8 cellular contexts compared by ENCODE assay signal in the genomic region with DNA sequence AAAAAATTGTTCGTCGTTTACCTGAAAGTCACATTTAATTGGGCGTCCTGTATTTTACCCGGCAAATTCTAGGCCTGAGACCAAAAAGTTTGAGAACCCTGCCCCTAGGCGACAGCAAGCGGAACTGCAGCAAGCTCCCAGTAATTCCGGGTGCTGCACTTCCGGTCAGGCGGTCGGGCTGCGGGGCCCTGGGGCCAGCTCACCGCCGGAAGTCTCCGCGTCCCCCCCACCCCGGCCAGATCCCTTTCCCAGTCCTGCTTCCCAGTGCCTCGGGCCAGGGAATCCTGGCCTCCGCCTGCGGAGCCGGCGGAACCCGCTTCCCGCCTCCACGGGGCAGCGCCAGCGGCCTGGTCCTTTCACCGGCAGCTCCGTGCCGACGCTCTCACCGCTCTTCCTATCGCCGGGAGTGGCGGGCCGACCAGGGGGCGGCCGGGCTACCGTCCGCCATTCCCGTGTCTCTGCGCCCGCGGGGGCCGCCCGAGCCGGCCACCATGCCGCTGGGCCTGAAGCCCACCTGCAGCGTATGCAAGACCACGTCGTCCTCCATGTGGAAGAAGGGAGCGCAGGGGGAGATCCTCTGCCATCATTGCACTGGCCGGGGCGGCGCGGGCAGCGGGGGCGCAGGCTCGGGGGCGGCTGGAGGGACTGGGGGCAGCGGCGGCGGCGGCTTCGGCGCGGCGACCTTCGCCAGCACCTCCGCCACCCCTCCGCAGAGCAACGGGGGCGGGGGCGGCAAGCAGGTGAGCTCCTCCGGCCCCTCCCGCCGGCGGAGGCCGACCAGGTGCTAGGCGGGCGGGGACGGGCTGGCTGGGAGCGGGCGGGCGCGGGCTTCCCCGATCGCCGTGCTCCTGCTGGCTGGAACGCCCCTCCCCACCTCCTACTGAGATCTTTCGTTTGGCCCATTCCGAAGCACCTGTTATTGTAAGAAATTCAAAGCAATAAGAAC. TPM values are rescaled to one million over a fixed set of nuclear protein-coding genes. Genes with fewer than 3 reads are reported as not detected.
A peak's percentile ranks its signal among the peaks of the same experiment; 100 is the strongest.
DNase-seq lines count a peak whose midpoint lies in the region; ATAC-seq and TF ChIP-seq lines count a peak whose summit lies in the region.

TSS of gene GATAD1 (plus strand) at position 244 of the 946 bp plus-strand sequence. CDS start at position 492, 248 bp downstream.

- H3K79me2 ChIP-seq in PC-9 (ENCODE audit: low read depth): peaks cover 9% of the 10 kb centered on the region

- peak; percentile 84 for ATAC-seq in GM21576 (IDR thresholded peaks at IDR 0.05; ENCODE audit: unreplicated experiment)

- H3K9me2 ChIP-seq in PC-9 (ENCODE audit: insufficient read depth): no peaks in the 10 kb centered on the region

- peak within 1 kb of the TSS; percentile 83 to 99 for H3K9ac ChIP-seq in mucosa of rectum (ENCODE audit: low read depth in 1 of 2, low read length in 2 of 2)

- H2AFZ ChIP-seq in PC-9: peak within 1 kb of the TSS; percentile 97

- H3K27ac ChIP-seq in PC-9 (peak within 1 kb of the TSS; percentile 55), mucosa of rectum (ENCODE audit: low read depth in 2 of 2, low read length in 2 of 2) (peak within 1 kb of the TSS; percentile 94 to 97)

- no peak for TF ChIP-seq EP300 in Ishikawa (IDR thresholded peaks at IDR 0.05; ENCODE audit: borderline replicate concordance)

- BruUV-seq in PC-9 (replicated peaks; lab: Mats Ljungman, UMichigan): no TSS peak

- H4K20me1 ChIP-seq in PC-9 (ENCODE audit: insufficient read depth): no peaks in the 10 kb centered on the region

- DNase-seq in DMS79 (lab: John Stamatoyannopoulos, UW): peak; percentile 80
- DNase-seq in PC-9: peak; percentile 81 to 92
- DNase-seq in activated T-cell treated with anti-CD3 and anti-CD28 coated beads, Interleukin-2, amount 50 U/mL, for 1 hour: peak; percentile 77
- peak; percentile 59 for DNase-seq in epithelial cell of proximal tubule (ENCODE audit: low read depth)
- DNase-seq in stimulated activated CD8-positive, alpha-beta memory T cell treated with anti-CD3 and anti-CD28 coated beads, Interleukin-4, amount 100 ng/mL, for 48 hours: peak; percentile 86

- TF ChIP-seq RAD21 in Ishikawa (IDR thresholded peaks at IDR 0.05; ENCODE audit: low read depth): peak; percentile 90

- peaks cover 9% of the 10 kb centered on the region for H3K4me1 ChIP-seq in PC-9 (replicated peaks; ENCODE audit: insufficient read depth)
- peaks cover 0 to 10% of the 10 kb centered on the region in 2 donors for H3K4me1 ChIP-seq in mucosa of rectum (ENCODE audit: control insufficient read depth in 2 of 2, insufficient read depth in 2 of 2, low read length in 2 of 2)

- H3K36me3 ChIP-seq in PC-9 (ENCODE audit: low read depth) (peaks cover 14% of the 10 kb centered on the region), mucosa of rectum (ENCODE audit: control insufficient read depth in 2 of 2, insufficient read depth in 2 of 2, low read length in 2 of 2) (peaks cover 27 to 29% of the 10 kb centered on the region in 2 donors)

- no peaks in the 10 kb centered on the region for H3K27me3 ChIP-seq in PC-9 (ENCODE audit: insufficient read depth, low read depth)
- H3K27me3 ChIP-seq in mucosa of rectum (ENCODE audit: control insufficient read depth in 2 of 2, insufficient read depth in 2 of 2, low read length in 2 of 2): no peaks in the 10 kb centered on the region

- CTCF ChIA-PET in PC-9 (lab: Charles Lee): interaction anchor here (0.5 to 3.5 kb wide), 11 partner anchors 23 to 1358 kb away, joined by 3 to 18 read pairs (median 3); partner anchors contain the start of genes LRRD1, PEX1 and RBM48

- H3F3A ChIP-seq in PC-9 (ENCODE audit: insufficient read depth, low read depth): peaks cover 13% of the 10 kb centered on the region; the same call in 1 of the 2 replicates

- H3K9me3 ChIP-seq in PC-9 (ENCODE audit: insufficient read depth, low read depth): no peaks in the 10 kb centered on the region
- no peaks in the 10 kb centered on the region for H3K9me3 ChIP-seq in mucosa of rectum (ENCODE audit: control insufficient read depth in 2 of 2, low read length in 2 of 2)

- intact Hi-C loops in PC-9 (cut with micrococcal nuclease; ENCODE audit: unreplicated experiment): loop anchor here (1.0 to 5.0 kb wide), 8 partner anchors 22 to 615 kb away; partner anchors contain the start of genes AKAP9, CYP51A1, LRRD1 and MTERF1

- POLR2A ChIA-PET in PC-9 (lab: Charles Lee; ENCODE audit: unreplicated experiment): interaction anchor here (0.6 to 1.2 kb wide), 8 partner anchors 14 to 618 kb away, joined by 4 to 38 read pairs (median 8); partner anchors contain the start of genes PEX1 and RBM48

- TF ChIP-seq CTCF in PC-9 (conservative IDR thresholded peaks at IDR 0.05) (peak; percentile 86), epithelial cell of proximal tubule (conservative IDR thresholded peaks at IDR 0.05; ENCODE audit: low read depth, low read length) (peak; percentile 90)

- H3K4me3 ChIP-seq in PC-9 (peak within 1 kb of the TSS; percentile 60), epithelial cell of proximal tubule (ENCODE audit: low read depth, low read length) (peak within 1 kb of the TSS; percentile 95), mucosa of rectum (ENCODE audit: low read length in 2 of 2) (peak within 1 kb of the TSS; percentile 82 to 87)

- peak within 1 kb of the TSS; percentile 84 for H3K4me2 ChIP-seq in PC-9

TF ChIP-seq in Ishikawa, 13 proteins besides CTCF, POLR2A, EP300 and RAD21:
- TF ChIP-seq YY1 (IDR thresholded peaks at IDR 0.05; ENCODE audit: low read depth) (peak; percentile 79), CREB1 (IDR thresholded peaks at IDR 0.05; ENCODE audit: low read depth) (0 out of 2 replicates have a peak, but pooled peaks have one; percentile 15), TAF1 (IDR thresholded peaks at IDR 0.05; ENCODE audit: low read depth) (peak; percentile 95), TCF12 (IDR thresholded peaks at IDR 0.05; ENCODE audit: low read depth) (peak; percentile 64; the same call in 1 of the 2 replicates), EGR1 (IDR thresholded peaks at IDR 0.05) (peak; percentile 10; the same call in 1 of the 2 replicates), USF1 (IDR thresholded peaks at IDR 0.05) (peak; percentile 91), TEAD4 (IDR thresholded peaks at IDR 0.05) (peak; percentile 26; the same call in 1 of the 2 replicates), CEBPB (IDR thresholded peaks at IDR 0.05) (no peak; the same call in 1 of the 2 replicates)
- TF ChIP-seq, protein P1, sequence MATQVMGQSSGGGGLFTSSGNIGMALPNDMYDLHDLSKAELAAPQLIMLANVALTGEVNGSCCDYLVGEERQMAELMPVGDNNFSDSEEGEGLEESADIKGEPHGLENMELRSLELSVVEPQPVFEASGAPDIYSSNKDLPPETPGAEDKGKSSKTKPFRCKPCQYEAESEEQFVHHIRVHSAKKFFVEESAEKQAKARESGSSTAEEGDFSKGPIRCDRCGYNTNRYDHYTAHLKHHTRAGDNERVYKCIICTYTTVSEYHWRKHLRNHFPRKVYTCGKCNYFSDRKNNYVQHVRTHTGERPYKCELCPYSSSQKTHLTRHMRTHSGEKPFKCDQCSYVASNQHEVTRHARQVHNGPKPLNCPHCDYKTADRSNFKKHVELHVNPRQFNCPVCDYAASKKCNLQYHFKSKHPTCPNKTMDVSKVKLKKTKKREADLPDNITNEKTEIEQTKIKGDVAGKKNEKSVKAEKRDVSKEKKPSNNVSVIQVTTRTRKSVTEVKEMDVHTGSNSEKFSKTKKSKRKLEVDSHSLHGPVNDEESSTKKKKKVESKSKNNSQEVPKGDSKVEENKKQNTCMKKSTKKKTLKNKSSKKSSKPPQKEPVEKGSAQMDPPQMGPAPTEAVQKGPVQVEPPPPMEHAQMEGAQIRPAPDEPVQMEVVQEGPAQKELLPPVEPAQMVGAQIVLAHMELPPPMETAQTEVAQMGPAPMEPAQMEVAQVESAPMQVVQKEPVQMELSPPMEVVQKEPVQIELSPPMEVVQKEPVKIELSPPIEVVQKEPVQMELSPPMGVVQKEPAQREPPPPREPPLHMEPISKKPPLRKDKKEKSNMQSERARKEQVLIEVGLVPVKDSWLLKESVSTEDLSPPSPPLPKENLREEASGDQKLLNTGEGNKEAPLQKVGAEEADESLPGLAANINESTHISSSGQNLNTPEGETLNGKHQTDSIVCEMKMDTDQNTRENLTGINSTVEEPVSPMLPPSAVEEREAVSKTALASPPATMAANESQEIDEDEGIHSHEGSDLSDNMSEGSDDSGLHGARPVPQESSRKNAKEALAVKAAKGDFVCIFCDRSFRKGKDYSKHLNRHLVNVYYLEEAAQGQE (IDR thresholded peaks at IDR 0.05; ENCODE audit: low read depth): no peak
- TF ChIP-seq, protein P2, sequence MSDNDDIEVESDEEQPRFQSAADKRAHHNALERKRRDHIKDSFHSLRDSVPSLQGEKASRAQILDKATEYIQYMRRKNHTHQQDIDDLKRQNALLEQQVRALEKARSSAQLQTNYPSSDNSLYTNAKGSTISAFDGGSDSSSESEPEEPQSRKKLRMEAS (IDR thresholded peaks at IDR 0.05): peak; percentile 54
TF ChIP-seq in Ishikawa: peak in this region for 8.

RNA-seq across cellular contexts. Expression of gene GATAD1, which starts in this region (rescaled TPM):
- total RNA-seq in PC-9 (2021) (39.4 and 41.7 TPM in 2 replicates), epithelial cell of proximal tubule (12.8 and 23.2 TPM in 2 replicates)

Comparison
In these comparisons a context has a peak if more than half of its experiments do, and no peak if none do; other contexts are left out.
1. Peak in every context shown above with its lines: DNase-seq, ATAC-seq, H3K4me3 ChIP-seq and H3K27ac ChIP-seq.